ENCODE assay signal across 1 cellular context in the genomic region with DNA sequence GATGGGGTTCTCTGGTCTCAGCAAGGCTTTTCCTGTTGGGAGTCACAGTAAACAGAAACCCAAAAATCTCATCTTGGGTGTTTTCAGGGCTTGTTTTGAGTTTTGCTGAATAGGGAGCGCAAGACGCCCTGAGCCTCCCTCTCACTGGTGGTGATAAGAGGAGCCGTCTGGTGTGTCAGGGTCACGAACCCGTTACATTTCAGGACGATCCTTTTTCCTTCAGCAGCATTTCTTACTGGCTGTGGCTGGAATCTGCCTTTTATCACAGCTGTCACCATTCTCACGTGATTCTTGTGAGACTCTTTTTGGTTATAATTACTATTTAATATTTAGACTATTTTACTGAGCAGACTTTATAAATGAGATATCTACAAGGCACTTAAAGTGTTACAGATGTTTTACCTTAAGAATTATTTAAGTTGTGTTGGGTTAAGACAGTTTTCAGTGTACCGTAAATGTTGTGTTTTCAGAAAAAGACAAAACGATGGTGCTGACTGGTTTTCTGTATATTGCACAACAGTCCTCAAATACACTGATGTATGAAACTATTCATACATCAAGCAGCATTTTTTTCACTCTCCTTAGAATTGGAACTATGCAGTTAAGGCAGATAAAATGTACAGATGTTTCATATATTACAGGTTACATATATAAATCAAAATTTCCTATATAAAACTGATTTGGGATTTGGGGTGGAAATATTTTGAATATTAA.
A peak's percentile ranks its signal among the peaks of the same experiment; 100 is the strongest.
TF ChIP-seq lines count a peak whose summit lies in the region.

No MANE protein-coding gene starts in this region.

TF ChIP-seq in HepG2, 621 proteins besides CTCF, POLR2A, EP300 and RAD21:
- TF ChIP-seq SP4 (CRISPR knock-in tag; IDR thresholded peaks at IDR 0.05) (no peak), CEBPB (IDR thresholded peaks at IDR 0.05; ENCODE audit: borderline replicate concordance, low read depth, low read length) (peak; percentile 76), ZNF816 (CRISPR knock-in tag; IDR thresholded peaks at IDR 0.05; ENCODE audit: borderline replicate concordance) (0 out of 2 replicates have a peak, but pooled peaks have one; percentile 13), PRPF4 (IDR thresholded peaks at IDR 0.05; ENCODE audit: low read depth, low read length, poor library complexity, severe bottlenecking) (no peak)
- TF ChIP-seq, protein P1, sequence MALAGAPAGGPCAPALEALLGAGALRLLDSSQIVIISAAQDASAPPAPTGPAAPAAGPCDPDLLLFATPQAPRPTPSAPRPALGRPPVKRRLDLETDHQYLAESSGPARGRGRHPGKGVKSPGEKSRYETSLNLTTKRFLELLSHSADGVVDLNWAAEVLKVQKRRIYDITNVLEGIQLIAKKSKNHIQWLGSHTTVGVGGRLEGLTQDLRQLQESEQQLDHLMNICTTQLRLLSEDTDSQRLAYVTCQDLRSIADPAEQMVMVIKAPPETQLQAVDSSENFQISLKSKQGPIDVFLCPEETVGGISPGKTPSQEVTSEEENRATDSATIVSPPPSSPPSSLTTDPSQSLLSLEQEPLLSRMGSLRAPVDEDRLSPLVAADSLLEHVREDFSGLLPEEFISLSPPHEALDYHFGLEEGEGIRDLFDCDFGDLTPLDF (CRISPR knock-in tag; IDR thresholded peaks at IDR 0.05) = no peak
TF ChIP-seq in HepG2: peak in this region for 2.
